Comparison of ENCODE assay signal across 18 cellular contexts in the genomic region with DNA sequence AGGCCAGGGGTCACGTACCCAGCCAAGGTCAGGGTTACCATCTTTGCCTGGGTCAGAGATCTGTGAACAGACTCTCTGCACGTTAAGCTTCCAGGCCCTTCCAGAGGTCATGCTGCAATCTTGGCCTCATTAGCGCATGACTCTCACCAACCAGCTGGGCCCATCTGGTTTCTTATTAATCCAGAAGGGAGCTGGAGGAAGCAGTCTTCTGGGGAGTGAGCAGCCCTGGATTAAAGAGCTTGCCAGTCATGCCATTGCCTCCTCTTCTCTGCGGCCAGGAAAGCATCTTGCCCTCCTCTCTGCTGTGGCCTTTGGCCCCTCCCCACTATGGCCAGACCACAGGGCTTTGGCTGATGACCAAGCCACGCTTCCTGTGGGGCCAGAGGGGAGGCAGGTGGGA. TPM values are rescaled to one million over a fixed set of nuclear protein-coding genes. Genes with fewer than 3 reads are reported as not detected.
DNase-seq lines count a peak whose midpoint lies in the region; ATAC-seq and TF ChIP-seq lines count a peak whose summit lies in the region.
"Had no signal": no experiment of that assay in that cellular context is flagged by ENCODE, and none has a peak within 500 bp of the region (broad histone marks: within the 10 kb centered on the region; RNA-seq: fewer than 3 reads in every experiment).

No MANE protein-coding gene starts in this region.

- H3K4me3 ChIP-seq in epithelial cell of proximal tubule (ENCODE audit: low read depth, low read length) (no peak overlapping the region), lower lobe of right lung (no peak overlapping the region)
- H3K4me3 ChIP-seq: testis had no signal

- no peaks in the 10 kb centered on the region for H3K36me3 Mint-ChIP-seq in CD4-positive, alpha-beta T cell (ENCODE audit: low read depth)
- H3K36me3 Mint-ChIP-seq: T-cell had no signal

- TF ChIP-seq CTCF in epithelial cell of proximal tubule (conservative IDR thresholded peaks at IDR 0.05; ENCODE audit: low read depth, low read length) (no peak), lower lobe of right lung (IDR thresholded peaks at IDR 0.05) (no peak)
- TF ChIP-seq CTCF in CD4-positive, alpha-beta T cell (IDR thresholded peaks at IDR 0.05) = no peak

- H3K9me3 ChIP-seq in lower lobe of right lung = no peaks in the 10 kb centered on the region
- H3K9me3 ChIP-seq in CD4-positive, alpha-beta T cell (ENCODE audit: control insufficient read depth, low read length) = no peaks in the 10 kb centered on the region
- H3K9me3 ChIP-seq: testis had no signal

- no peak overlapping the region for H3K27ac ChIP-seq in lower lobe of right lung
- H3K27ac ChIP-seq in caudate nucleus (ENCODE audit: low read depth, low read length) = no peak overlapping the region
- H3K27ac ChIP-seq in CD4-positive, alpha-beta T cell (ENCODE audit: low read depth, low read length) = no peak overlapping the region
- H3K27ac ChIP-seq: RWPE1, testis had no signal

- CTCF ChIA-PET in CD4-positive, alpha-beta T cell (lab: Charles Lee) = no interaction called here

- H3K27me3 ChIP-seq in lower lobe of right lung (ENCODE audit: low read depth) = peaks cover 10% of the 10 kb centered on the region
- peaks cover 14% of the 10 kb centered on the region for H3K27me3 ChIP-seq in CD4-positive, alpha-beta T cell (ENCODE audit: control insufficient read depth, insufficient read depth, low read length)
- H3K27me3 ChIP-seq: testis had no signal

- H3K4me1 ChIP-seq in lower lobe of right lung = no peaks in the 10 kb centered on the region
- H3K4me1 ChIP-seq: testis had no signal

- H3K4me3 Mint-ChIP-seq in CD4-positive, alpha-beta T cell = no peak overlapping the region
- H3K4me3 Mint-ChIP-seq: activated T-helper 17 cell treated with anti-CD3 and anti-CD28 coated beads, Interleukin-2, amount 50 U/mL, for 72 hours; T-cell had no signal

- peak; percentile 28 for ATAC-seq in lower lobe of right lung
- ATAC-seq in HG02938 (IDR thresholded peaks at IDR 0.05; ENCODE audit: unreplicated experiment) = no peak
- no peak for ATAC-seq in CD4-positive, alpha-beta T cell (ENCODE audit: poor library complexity)
- ATAC-seq: activated T-helper 17 cell treated with anti-CD3 and anti-CD28 coated beads, Interleukin-2, amount 50 U/mL, for 72 hours; HCT116; T-cell had no signal

- H3K4me1 Mint-ChIP-seq in CD4-positive, alpha-beta T cell (ENCODE audit: low read depth) = no peaks in the 10 kb centered on the region
- H3K4me1 Mint-ChIP-seq: activated T-helper 17 cell treated with anti-CD3 and anti-CD28 coated beads, Interleukin-2, amount 50 U/mL, for 72 hours; T-cell had no signal

- POLR2A ChIA-PET in CD4-positive, alpha-beta T cell (lab: Charles Lee) = no interaction called here

- peaks cover 68% of the 10 kb centered on the region for H3K27me3 Mint-ChIP-seq in CD4-positive, alpha-beta T cell

- H3K9me3 Mint-ChIP-seq in CD4-positive, alpha-beta T cell = no peaks in the 10 kb centered on the region
- H3K9me3 Mint-ChIP-seq: activated T-helper 17 cell treated with anti-CD3 and anti-CD28 coated beads, Interleukin-2, amount 50 U/mL, for 72 hours had no signal

- no peak overlapping the region for H3K27ac Mint-ChIP-seq in CD4-positive, alpha-beta T cell
- H3K27ac Mint-ChIP-seq: activated T-helper 17 cell treated with anti-CD3 and anti-CD28 coated beads, Interleukin-2, amount 50 U/mL, for 72 hours; T-cell had no signal

- H3K36me3 ChIP-seq in lower lobe of right lung = no peaks in the 10 kb centered on the region

- DNase-seq in DMS 273 (lab: John Stamatoyannopoulos, UW; ENCODE audit: unreplicated experiment) = peak; percentile 83
- peak; percentile 48 for DNase-seq in NCI-H2171 (lab: John Stamatoyannopoulos, UW)
- DNase-seq in epithelial cell of proximal tubule (ENCODE audit: low read depth) = peak; percentile 12
- no peak for DNase-seq in lower lobe of right lung
- no peak for DNase-seq in activated gamma-delta T cell (lab: John Stamatoyannopoulos, UW)
- no peak for DNase-seq in caudate nucleus (lab: John Stamatoyannopoulos, UW)
- DNase-seq in CD4-positive, alpha-beta T cell = no peak
- DNase-seq: midbrain, MM.1S, NCI-H2029, NCI-H748 treated with DMSO at 0.1 percent for 48 hours, small intestine, T-cell, testis had no signal

- intact Hi-C loops in lower lobe of right lung (cut with DNase I) = no loop called here
- intact Hi-C loops in CD4-positive, alpha-beta T cell (cut with DNase I, micrococcal nuclease) = no loop called here

RNA-seq across cellular contexts. Expression of a gene that starts 57.4 kb away (rescaled TPM):
- total RNA-seq in epithelial cell of proximal tubule (0.65 and 1.5 TPM in 2 replicates), lower lobe of right lung (4.6 TPM)
- not detected for total RNA-seq in CD4-positive, alpha-beta T cell
- total RNA-seq: activated T-helper 17 cell treated with anti-CD3 and anti-CD28 coated beads, Interleukin-2, amount 50 U/mL, for 72 hours had no signal

Comparison
In these comparisons a context has a peak if more than half of its experiments do, and no peak if none do; other contexts are left out.
1. DNase-seq: peak in DMS 273 (single experiment), NCI-H2171 (single experiment) and epithelial cell of proximal tubule (single experiment); none in lower lobe of right lung (single experiment), activated gamma-delta T cell (single experiment), caudate nucleus (0 of 61) and CD4-positive, alpha-beta T cell (0 of 10).
2. ATAC-seq: peak in lower lobe of right lung (2 of 2); none in HG02938 (single experiment) and CD4-positive, alpha-beta T cell (single experiment).